Comparison of ENCODE assay signal across 19 cellular contexts in the genomic region with DNA sequence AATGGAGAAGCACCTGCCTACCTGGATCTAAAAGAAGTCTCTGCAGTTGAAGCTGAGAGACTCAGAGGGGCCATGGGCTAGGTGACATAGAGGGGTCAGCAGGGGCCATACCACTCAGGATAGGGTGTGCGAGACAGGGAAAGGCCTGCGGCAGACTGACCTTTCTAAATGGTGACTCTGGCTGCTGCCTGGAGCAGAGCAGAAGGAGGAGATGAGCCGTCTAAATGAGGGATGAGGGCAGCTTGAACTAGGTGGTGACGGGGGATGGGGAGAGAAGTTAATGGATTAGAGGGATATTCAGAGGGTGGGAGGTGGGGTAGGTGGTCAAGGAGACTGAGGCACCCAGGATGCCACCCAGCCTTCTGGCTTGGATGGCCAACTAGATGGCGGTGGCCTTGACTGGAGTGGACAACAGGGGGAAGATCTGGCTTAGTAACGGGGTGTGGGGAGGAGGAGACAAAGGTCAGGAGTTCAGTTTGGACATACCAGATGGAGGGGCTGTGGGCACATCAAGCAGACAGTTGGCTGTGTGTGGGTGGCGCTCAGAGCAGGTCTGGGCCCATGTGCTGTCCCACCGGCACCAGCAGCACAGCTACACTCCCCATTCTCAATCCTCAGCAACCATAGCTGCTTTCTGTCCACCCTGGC. TPM values are rescaled to one million over a fixed set of nuclear protein-coding genes. Genes with fewer than 3 reads are reported as not detected.
DNase-seq lines count a peak whose midpoint lies in the region; ATAC-seq, FAIRE-seq and TF ChIP-seq lines count a peak whose summit lies in the region.
"Had no signal": no experiment of that assay in that cellular context is flagged by ENCODE, and none has a peak within 500 bp of the region (broad histone marks: within the 10 kb centered on the region; RNA-seq: fewer than 3 reads in every experiment).

No MANE protein-coding gene starts in this region.

- H3K36me3 Mint-ChIP-seq in activated CD8-positive, alpha-beta memory T cell treated with anti-CD3 and anti-CD28 coated beads, Interleukin-2, amount 10 ng/mL, durations not matched to agents 7 days and 5 days: no peaks in the 10 kb centered on the region
- no peaks in the 10 kb centered on the region for H3K36me3 Mint-ChIP-seq in naive B cell
- no peaks in the 10 kb centered on the region for H3K36me3 Mint-ChIP-seq in activated CD4-positive, alpha-beta memory T cell treated with anti-CD3 and anti-CD28 coated beads for 36 hours

- H3K4me1 ChIP-seq in kidney (ENCODE audit: control insufficient read depth in 1 of 2, insufficient read depth in 1 of 2, low read depth in 1 of 2, low read length in 2 of 2): peaks cover 3 to 5% of the 10 kb centered on the region in 2 donors
- peaks cover 14% of the 10 kb centered on the region for H3K4me1 ChIP-seq in upper lobe of right lung
- H3K4me1 ChIP-seq: BE2C had no signal

- DNase-seq in activated CD8-positive, alpha-beta memory T cell treated with anti-CD3 and anti-CD28 coated beads, Interleukin-2, amount 10 ng/mL, durations not matched to agents 7 days and 5 days: peak; percentile 37
- no peak for DNase-seq in activated CD8-positive, alpha-beta memory T cell treated with anti-CD3 and anti-CD28 coated beads, Interleukin-2, amount 50 U/mL, for 4 hours
- DNase-seq in kidney (peak; percentile 27), naive B cell (no peak), upper lobe of right lung (peak; percentile 29), medulla oblongata (ENCODE audit: extremely low spot score) (no peak), OCI-M1 (lab: John Stamatoyannopoulos, UW) (no peak)
- no peak for DNase-seq in activated CD4-positive, alpha-beta memory T cell treated with anti-CD3 and anti-CD28 coated beads for 36 hours
- DNase-seq: 8988T; BE2C; CD4-positive, alpha-beta memory T cell; H7; NCI-H1105 treated with DMSO at 0.1 percent for 48 hours; NCI-H187; NCI-H345; NCI-H526 had no signal

- no peak for TF ChIP-seq CTCF in kidney (IDR thresholded peaks at IDR 0.05; ENCODE audit: borderline replicate concordance, extremely low read depth, insufficient read depth)
- TF ChIP-seq CTCF in upper lobe of right lung (IDR thresholded peaks at IDR 0.05): no peak

- H3K27me3 Mint-ChIP-seq in activated CD8-positive, alpha-beta memory T cell treated with anti-CD3 and anti-CD28 coated beads, Interleukin-2, amount 10 ng/mL, durations not matched to agents 7 days and 5 days: no peaks in the 10 kb centered on the region
- no peaks in the 10 kb centered on the region for H3K27me3 Mint-ChIP-seq in naive B cell
- H3K27me3 Mint-ChIP-seq in activated CD4-positive, alpha-beta memory T cell treated with anti-CD3 and anti-CD28 coated beads for 36 hours: no peaks in the 10 kb centered on the region
- H3K27me3 Mint-ChIP-seq: CD4-positive, alpha-beta memory T cell had no signal

- no peak overlapping the region for H3K27ac Mint-ChIP-seq in activated CD8-positive, alpha-beta memory T cell treated with anti-CD3 and anti-CD28 coated beads, Interleukin-2, amount 10 ng/mL, durations not matched to agents 7 days and 5 days
- peak overlapping the region in 4 of 6 donors; percentile 11 to 84 (median 54) for H3K27ac Mint-ChIP-seq in naive B cell
- no peak overlapping the region for H3K27ac Mint-ChIP-seq in activated CD4-positive, alpha-beta memory T cell treated with anti-CD3 and anti-CD28 coated beads for 36 hours

- H3K9ac ChIP-seq in kidney (ENCODE audit: low read length in 2 of 2): no peak overlapping the region

- CTCF ChIA-PET in activated CD8-positive, alpha-beta memory T cell treated with anti-CD3 and anti-CD28 coated beads, Interleukin-2, amount 10 ng/mL, durations not matched to agents 7 days and 5 days (lab: Charles Lee): interaction anchor here (0.7 kb wide), 1 partner anchor 140 kb away, joined by 3 read pairs; no protein-coding TSS in a partner anchor
- CTCF ChIA-PET in activated CD4-positive, alpha-beta memory T cell treated with anti-CD3 and anti-CD28 coated beads for 36 hours (lab: Charles Lee): no interaction called here

- H3K9me3 ChIP-seq in kidney (ENCODE audit: control insufficient read depth in 1 of 2, low read length in 2 of 2): no peaks in the 10 kb centered on the region
- no peaks in the 10 kb centered on the region for H3K9me3 ChIP-seq in upper lobe of right lung
- H3K9me3 ChIP-seq: BE2C had no signal

- FAIRE-seq in kidney (lab: Jason Lieb, UNC): no peak

- H3K4me1 Mint-ChIP-seq in activated CD8-positive, alpha-beta memory T cell treated with anti-CD3 and anti-CD28 coated beads, Interleukin-2, amount 10 ng/mL, durations not matched to agents 7 days and 5 days: peaks cover 19% of the 10 kb centered on the region
- peaks cover 17 to 28% (median 24%) of the 10 kb centered on the region in 3 donors for H3K4me1 Mint-ChIP-seq in naive B cell
- H3K4me1 Mint-ChIP-seq in activated CD4-positive, alpha-beta memory T cell treated with anti-CD3 and anti-CD28 coated beads for 36 hours (ENCODE audit: low read depth): peaks cover 19% of the 10 kb centered on the region

- no peaks in the 10 kb centered on the region for H3K9me3 Mint-ChIP-seq in activated CD8-positive, alpha-beta memory T cell treated with anti-CD3 and anti-CD28 coated beads, Interleukin-2, amount 10 ng/mL, durations not matched to agents 7 days and 5 days (ENCODE audit: low read depth)
- no peaks in the 10 kb centered on the region for H3K9me3 Mint-ChIP-seq in naive B cell
- no peaks in the 10 kb centered on the region for H3K9me3 Mint-ChIP-seq in activated CD4-positive, alpha-beta memory T cell treated with anti-CD3 and anti-CD28 coated beads for 36 hours
- H3K9me3 Mint-ChIP-seq: CD4-positive, alpha-beta memory T cell had no signal

- H3K27ac ChIP-seq in kidney (ENCODE audit: low read depth in 2 of 2, low read length in 2 of 2) (no peak overlapping the region), upper lobe of right lung (no peak overlapping the region)

- H3K36me3 ChIP-seq in kidney (ENCODE audit: control insufficient read depth in 1 of 2, insufficient read depth in 2 of 2, low read length in 2 of 2) (no peaks in the 10 kb centered on the region), upper lobe of right lung (no peaks in the 10 kb centered on the region)
- H3K36me3 ChIP-seq: BE2C had no signal

- no peak overlapping the region for H3K4me3 ChIP-seq in kidney (ENCODE audit: low read length in 2 of 2)
- no peak overlapping the region for H3K4me3 ChIP-seq in upper lobe of right lung

- ATAC-seq in activated CD8-positive, alpha-beta memory T cell treated with anti-CD3 and anti-CD28 coated beads, Interleukin-2, amount 10 ng/mL, durations not matched to agents 7 days and 5 days: no peak
- ATAC-seq in naive B cell (ENCODE audit: low read depth in 2 of 2): no peak
- ATAC-seq in upper lobe of right lung: no peak

- H3K4me3 Mint-ChIP-seq in activated CD8-positive, alpha-beta memory T cell treated with anti-CD3 and anti-CD28 coated beads, Interleukin-2, amount 10 ng/mL, durations not matched to agents 7 days and 5 days: no peak overlapping the region
- H3K4me3 Mint-ChIP-seq in naive B cell: peak overlapping the region in 1 of 8 donors; percentile 24
- H3K4me3 Mint-ChIP-seq in activated CD4-positive, alpha-beta memory T cell treated with anti-CD3 and anti-CD28 coated beads for 36 hours: no peak overlapping the region

- intact Hi-C loops in kidney (cut with DNase I): no loop called here
- intact Hi-C loops in upper lobe of right lung (cut with DNase I): no loop called here
- intact Hi-C loops in activated CD4-positive, alpha-beta memory T cell treated with anti-CD3 and anti-CD28 coated beads for 36 hours (cut with micrococcal nuclease): loop anchor here (5.0 kb wide), 1 partner anchor 67 kb away; the partner anchor contains the start of genes GLT8D1 and SPCS1

- no peaks in the 10 kb centered on the region for H3K27me3 ChIP-seq in upper lobe of right lung
- H3K27me3 ChIP-seq: BE2C had no signal

- POLR2A ChIA-PET in activated CD4-positive, alpha-beta memory T cell treated with anti-CD3 and anti-CD28 coated beads for 36 hours (lab: Charles Lee): no interaction called here

RNA-seq across cellular contexts. Expression of gene ITIH1, which starts 3.2 kb away (rescaled TPM):
- total RNA-seq in activated CD8-positive, alpha-beta memory T cell treated with anti-CD3 and anti-CD28 coated beads, Interleukin-2, amount 10 ng/mL, durations not matched to agents 7 days and 5 days: not detected
- total RNA-seq in kidney (0.22 TPM), upper lobe of right lung (not detected)
- polyA plus RNA-seq in kidney (ENCODE audit: insufficient read depth, low read depth, low replicate concordance) (not detected), naive B cell (ENCODE audit: low read depth in 6 of 6) (1 to 10 TPM in 2 of 6 donors, not detected in 4; 1.7 to 3.7 TPM)
- total RNA-seq in activated CD4-positive, alpha-beta memory T cell treated with anti-CD3 and anti-CD28 coated beads for 36 hours: not detected
- total RNA-seq: CD4-positive, alpha-beta memory T cell; H7; HT-29; LHCN-M2; RPMI7951 had no signal
- polyA plus RNA-seq: CD4-positive, alpha-beta memory T cell had no signal

RNA-seq across cellular contexts. Expression of gene NEK4, which starts 3.5 kb away (rescaled TPM):
- total RNA-seq in activated CD8-positive, alpha-beta memory T cell treated with anti-CD3 and anti-CD28 coated beads, Interleukin-2, amount 10 ng/mL, durations not matched to agents 7 days and 5 days: 10 to 100 TPM; 26.7 to 27.9 TPM
- total RNA-seq in kidney (27.9 TPM), upper lobe of right lung (27.2 TPM)
- polyA plus RNA-seq in kidney (ENCODE audit: insufficient read depth, low read depth, low replicate concordance) (5.5 TPM), naive B cell (ENCODE audit: low read depth in 6 of 6) (10 to 100 TPM in 4 of 6 donors, 1 to 10 TPM in 2; 8.9 to 24.8 (median 12.7) TPM)
- total RNA-seq in activated CD4-positive, alpha-beta memory T cell treated with anti-CD3 and anti-CD28 coated beads for 36 hours: 10 to 100 TPM; 16.9 to 21.7 TPM

RNA-seq across cellular contexts. Expression of gene ITIH3, which starts 20.4 kb away (rescaled TPM):
- total RNA-seq in activated CD8-positive, alpha-beta memory T cell treated with anti-CD3 and anti-CD28 coated beads, Interleukin-2, amount 10 ng/mL, durations not matched to agents 7 days and 5 days: not detected
- 2.3 TPM for total RNA-seq in kidney
- polyA plus RNA-seq in kidney (ENCODE audit: insufficient read depth, low read depth, low replicate concordance): 2.1 TPM
- polyA plus RNA-seq in naive B cell (ENCODE audit: low read depth in 6 of 6): not detected
- 9.5 TPM for total RNA-seq in upper lobe of right lung
- total RNA-seq in activated CD4-positive, alpha-beta memory T cell treated with anti-CD3 and anti-CD28 coated beads for 36 hours: not detected
- total RNA-seq: CD4-positive, alpha-beta memory T cell; H7; HT-29; LHCN-M2; RPMI7951 had no signal
- polyA plus RNA-seq: CD4-positive, alpha-beta memory T cell had no signal

RNA-seq across cellular contexts. Expression of gene ITIH4, which starts 56.3 kb away (rescaled TPM):
- 10 to 100 TPM; 18.0 to 24.9 TPM for total RNA-seq in activated CD8-positive, alpha-beta memory T cell treated with anti-CD3 and anti-CD28 coated beads, Interleukin-2, amount 10 ng/mL, durations not matched to agents 7 days and 5 days
- 15.4 TPM for total RNA-seq in kidney
- 12.9 TPM for polyA plus RNA-seq in kidney (ENCODE audit: insufficient read depth, low read depth, low replicate concordance)
- not detected for polyA plus RNA-seq in naive B cell (ENCODE audit: low read depth in 6 of 6)
- 26.9 TPM for total RNA-seq in upper lobe of right lung
- 1 to 10 TPM; 4.3 to 6.3 TPM for total RNA-seq in activated CD4-positive, alpha-beta memory T cell treated with anti-CD3 and anti-CD28 coated beads for 36 hours
- total RNA-seq: HT-29 had no signal

Comparison
In these comparisons a context has a peak if more than half of its experiments do, and no peak if none do; other contexts are left out.
1. DNase-seq: peak in activated CD8-positive, alpha-beta memory T cell treated with anti-CD3 and anti-CD28 coated beads, Interleukin-2, amount 10 ng/mL, durations not matched to agents 7 days and 5 days (single experiment), kidney (single experiment) and upper lobe of right lung (single experiment); none in activated CD8-positive, alpha-beta memory T cell treated with anti-CD3 and anti-CD28 coated beads, Interleukin-2, amount 50 U/mL, for 4 hours (single experiment), naive B cell (single experiment), medulla oblongata (single experiment), activated CD4-positive, alpha-beta memory T cell treated with anti-CD3 and anti-CD28 coated beads for 36 hours (single experiment) and OCI-M1 (single experiment).
2. H3K27ac Mint-ChIP-seq: peak in naive B cell (4 of 6); none in activated CD8-positive, alpha-beta memory T cell treated with anti-CD3 and anti-CD28 coated beads, Interleukin-2, amount 10 ng/mL, durations not matched to agents 7 days and 5 days (single experiment) and activated CD4-positive, alpha-beta memory T cell treated with anti-CD3 and anti-CD28 coated beads for 36 hours (single experiment).